Comparison of ENCODE assay signal across 16 cellular contexts in genomic region chr18:58341913-58342312, GRCh38.
"Had no signal": no experiment of that assay in that cellular context is flagged by ENCODE, and none has a peak within 500 bp of the region (broad histone marks: within the 10 kb centered on the region; RNA-seq: fewer than 3 reads in every experiment).

No MANE protein-coding gene starts in this region.

- H3K9me3 Mint-ChIP-seq: activated CD8-positive, alpha-beta T cell treated with anti-CD3 and anti-CD28 coated beads for 36 hours; activated T-cell treated with anti-CD3 and anti-CD28 coated beads, Interleukin-2, amount 50 U/mL, for 72 hours; dendritic cell treated with granulocyte-macrophage colony-stimulating factor and Interleukin-4, amounts not matched to agents 40 ng/mL and 50 ng/mL, for 4 days; immature natural killer cell; mesothelial cell of epicardium; stimulated activated effector memory CD8-positive, alpha-beta T cell treated with anti-CD3 and anti-CD28 coated beads, Interleukin-12 subunit alpha, Interleukin-12 subunit beta, amount 100 ng/mL, for 72 hours; T-helper 1 cell treated with Interleukin-12 subunit alpha and Interleukin-12 subunit beta and Interleukin-4 antibody, amounts not matched to agents 30 μg/mL and 1 μg/mL, for 36 hours had no signal

- H3K9me3 ChIP-seq: heart left ventricle, lower lobe of right lung had no signal

- DNase-seq: activated CD4-positive, alpha-beta T cell treated with anti-CD3 and anti-CD28 coated beads for 48 hours; activated CD8-positive, alpha-beta T cell treated with anti-CD3 and anti-CD28 coated beads for 36 hours; activated gamma-delta T cell; activated T-cell treated with anti-CD3 and anti-CD28 coated beads, Interleukin-2, amount 50 U/mL, for 72 hours; anterior cingulate cortex; effector memory CD4-positive, alpha-beta T cell; heart left ventricle; immature natural killer cell; lower lobe of right lung; WERI-Rb-1 had no signal

- H3K4me3 ChIP-seq: heart left ventricle, lower lobe of right lung had no signal

- H3K36me3 Mint-ChIP-seq: stimulated activated effector memory CD8-positive, alpha-beta T cell treated with anti-CD3 and anti-CD28 coated beads, Interleukin-12 subunit alpha, Interleukin-12 subunit beta, amount 100 ng/mL, for 72 hours had no signal

- ATAC-seq: activated CD8-positive, alpha-beta T cell treated with anti-CD3 and anti-CD28 coated beads for 36 hours; activated T-cell treated with anti-CD3 and anti-CD28 coated beads, Interleukin-2, amount 50 U/mL, for 72 hours; heart left ventricle; lower lobe of right lung; stimulated activated effector memory CD8-positive, alpha-beta T cell treated with anti-CD3 and anti-CD28 coated beads, Interleukin-12 subunit alpha, Interleukin-12 subunit beta, amount 100 ng/mL, for 72 hours had no signal

- H3K27ac Mint-ChIP-seq: activated CD8-positive, alpha-beta T cell treated with anti-CD3 and anti-CD28 coated beads for 36 hours; activated naive CD8-positive, alpha-beta T cell; activated T-cell treated with anti-CD3 and anti-CD28 coated beads, Interleukin-2, amount 50 U/mL, for 72 hours; dendritic cell treated with granulocyte-macrophage colony-stimulating factor and Interleukin-4, amounts not matched to agents 40 ng/mL and 50 ng/mL, for 4 days; mesothelial cell of epicardium; stimulated activated effector memory CD8-positive, alpha-beta T cell treated with anti-CD3 and anti-CD28 coated beads, Interleukin-12 subunit alpha, Interleukin-12 subunit beta, amount 100 ng/mL, for 72 hours; T-helper 1 cell treated with Interleukin-12 subunit alpha and Interleukin-12 subunit beta and Interleukin-4 antibody, amounts not matched to agents 30 μg/mL and 1 μg/mL, for 36 hours had no signal

- H3K4me3 Mint-ChIP-seq: activated CD8-positive, alpha-beta T cell treated with anti-CD3 and anti-CD28 coated beads for 36 hours; activated naive CD8-positive, alpha-beta T cell; activated T-cell treated with anti-CD3 and anti-CD28 coated beads, Interleukin-2, amount 50 U/mL, for 72 hours; dendritic cell treated with granulocyte-macrophage colony-stimulating factor and Interleukin-4, amounts not matched to agents 40 ng/mL and 50 ng/mL, for 4 days; immature natural killer cell; mesothelial cell of epicardium; stimulated activated effector memory CD8-positive, alpha-beta T cell treated with anti-CD3 and anti-CD28 coated beads, Interleukin-12 subunit alpha, Interleukin-12 subunit beta, amount 100 ng/mL, for 72 hours; T-helper 1 cell treated with Interleukin-12 subunit alpha and Interleukin-12 subunit beta and Interleukin-4 antibody, amounts not matched to agents 30 μg/mL and 1 μg/mL, for 36 hours had no signal

- H3K27ac ChIP-seq: heart left ventricle, lower lobe of right lung, parathyroid adenoma, WERI-Rb-1 had no signal

- H3K4me1 Mint-ChIP-seq: immature natural killer cell; stimulated activated effector memory CD8-positive, alpha-beta T cell treated with anti-CD3 and anti-CD28 coated beads, Interleukin-12 subunit alpha, Interleukin-12 subunit beta, amount 100 ng/mL, for 72 hours had no signal

- H3K27me3 ChIP-seq: heart left ventricle had no signal

- H3K27me3 Mint-ChIP-seq: activated CD8-positive, alpha-beta T cell treated with anti-CD3 and anti-CD28 coated beads for 36 hours; activated naive CD8-positive, alpha-beta T cell; dendritic cell treated with granulocyte-macrophage colony-stimulating factor and Interleukin-4, amounts not matched to agents 40 ng/mL and 50 ng/mL, for 4 days had no signal
